8 cellular contexts compared by ENCODE assay signal in the genomic region with DNA sequence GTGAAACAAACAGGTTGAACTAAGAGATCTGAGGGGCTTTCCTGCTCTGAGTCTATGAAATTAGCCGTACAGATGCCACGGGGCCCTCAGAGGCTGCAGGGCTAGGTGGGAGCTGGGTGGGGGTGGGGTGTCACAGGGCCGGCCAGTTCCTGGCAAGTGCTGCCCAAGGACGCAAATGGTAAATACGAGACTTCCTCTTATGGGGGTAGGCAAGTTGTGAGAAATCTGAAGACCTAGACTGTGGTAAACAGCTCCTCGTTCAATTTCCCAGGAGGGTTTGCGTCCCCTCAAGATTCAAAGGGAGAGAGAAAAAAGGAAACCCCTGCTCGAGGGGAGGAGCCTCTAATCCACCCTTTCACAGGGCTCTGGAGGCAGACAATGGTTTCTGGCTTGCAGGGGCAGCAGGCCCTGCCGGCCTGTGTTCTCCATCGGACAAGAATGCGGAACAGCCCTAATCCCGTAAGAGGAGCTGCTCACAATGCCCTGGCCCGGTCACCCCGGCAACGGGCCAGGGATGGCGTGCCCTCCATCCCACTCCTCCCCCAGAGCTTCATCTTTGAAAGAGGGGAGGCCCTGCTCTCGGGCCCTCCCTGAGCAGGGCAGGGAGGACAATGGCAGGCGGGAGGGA. TPM values are rescaled to one million over a fixed set of nuclear protein-coding genes. Genes with fewer than 3 reads are reported as not detected.
DNase-seq lines count a peak whose midpoint lies in the region; ATAC-seq and TF ChIP-seq lines count a peak whose summit lies in the region.

No MANE protein-coding gene starts in this region.

- TF ChIP-seq CTCF in A673 (conservative IDR thresholded peaks at IDR 0.05; ENCODE audit: low read depth, low read length) (no peak), GM20000 (IDR thresholded peaks at IDR 0.05; ENCODE audit: extremely low read depth, missing control alignments) (no peak), body of pancreas (IDR thresholded peaks at IDR 0.05) (no peak)

- POLR2A ChIA-PET in A673 (lab: Charles Lee; ENCODE audit: low non-redundant PET) = no interaction called here

- CTCF ChIA-PET in A673 (lab: Charles Lee) = interaction anchor here (1.0 kb wide), 1 partner anchor 40 kb away, joined by 3 read pairs; no protein-coding TSS in a partner anchor

- DNase-seq in A673 (ENCODE audit: low spot score) = peak; percentile 26
- peak; percentile 73 for DNase-seq in GM20000 (ENCODE audit: low spot score)
- DNase-seq in NOMO-1 treated with dmso at 0.1 percent for 144 hours (lab: John Stamatoyannopoulos, UW; ENCODE audit: unreplicated experiment) = peak; percentile 20
- DNase-seq in body of pancreas = peak in 3 of 4 donors; percentile 39 to 73 (median 52)
- DNase-seq in iPS DF 6.9 (ENCODE audit: low read depth, low spot score) = peak; percentile 72
- no peak for DNase-seq in skeletal muscle cell (ENCODE audit: low read depth)
- no peak for DNase-seq in NCI-H2196 treated with DMSO at 0.1 percent for 48 hours (lab: John Stamatoyannopoulos, UW; ENCODE audit: unreplicated experiment)

- H3K27me3 ChIP-seq in A673 (replicated peaks; ENCODE audit: insufficient read depth, low read depth, low read length, poor library complexity) = no peaks in the 10 kb centered on the region
- H3K27me3 ChIP-seq in body of pancreas = no peaks in the 10 kb centered on the region
- no peaks in the 10 kb centered on the region for H3K27me3 ChIP-seq in iPS DF 6.9 (ENCODE audit: control insufficient read depth, insufficient read depth, low read length)

- BruUV-seq in A673 (replicated peaks; lab: Mats Ljungman, UMichigan) = no TSS peak

- peak; percentile 15 for ATAC-seq in body of pancreas
- ATAC-seq in HG03342 (IDR thresholded peaks at IDR 0.05; ENCODE audit: unreplicated experiment) = no peak

- H3K4me1 ChIP-seq in A673 (ENCODE audit: insufficient read depth, low read length, poor library complexity, severe bottlenecking) (peaks cover 11% of the 10 kb centered on the region), body of pancreas (peaks cover 70% of the 10 kb centered on the region), iPS DF 6.9 (ENCODE audit: control insufficient read depth, insufficient read depth, low read length) (peaks cover 23% of the 10 kb centered on the region)

- H3K36me3 ChIP-seq in A673 (ENCODE audit: insufficient read depth, low read length, poor library complexity, severe bottlenecking) (no peaks in the 10 kb centered on the region), body of pancreas (replicated peaks in 1 of 2; ENCODE audit: insufficient read depth in 1 of 2, low read depth in 2 of 2) (peaks cover 0 to 6% of the 10 kb centered on the region in 2 donors), iPS DF 6.9 (ENCODE audit: control insufficient read depth, insufficient read depth, low read length) (peaks cover 15% of the 10 kb centered on the region; the same call in 1 of the 2 replicates)

- 15 to 34% methylated on average over 16 to 17 of the region's 18 CpGs for WGBS in body of pancreas, 2 donors
- no CpG with 5 or more reads among the region's 18 CpGs for whole genome bisulfite sequencing in iPS DF 6.9 (ENCODE audit: insufficient coverage, insufficient read length)

- H3K4me3 ChIP-seq in A673 (ENCODE audit: low read depth, low read length, poor library complexity, severe bottlenecking) (no peak overlapping the region), body of pancreas (no peak overlapping the region), iPS DF 6.9 (ENCODE audit: low read length) (no peak overlapping the region), skeletal muscle cell (ENCODE audit: low read depth, low read length) (peak overlapping the region; percentile 7)

- H3K9me3 ChIP-seq in A673 (ENCODE audit: low read depth, low read length, poor library complexity, severe bottlenecking) (no peaks in the 10 kb centered on the region), body of pancreas (no peaks in the 10 kb centered on the region), iPS DF 6.9 (ENCODE audit: control insufficient read depth, insufficient read depth, low read length) (no peaks in the 10 kb centered on the region)

- intact Hi-C loops in A673 (cut with micrococcal nuclease; ENCODE audit: unreplicated experiment) (no loop called here), body of pancreas (cut with DNase I) (no loop called here)

- H3K27ac ChIP-seq in A673 (ENCODE audit: low read depth, low read length, poor library complexity, severe bottlenecking) = no peak overlapping the region
- peak overlapping the region; percentile 4 to 95 (median 92) for H3K27ac ChIP-seq in body of pancreas
- no peak overlapping the region for H3K27ac ChIP-seq in iPS DF 6.9 (ENCODE audit: low read length)

- peak in 2 of 3 donors; percentile 32 to 45 for TF ChIP-seq POLR2A in body of pancreas (IDR thresholded peaks at IDR 0.05)

RNA-seq across cellular contexts. Expression of a gene that starts 7.8 kb away (rescaled TPM):
- total RNA-seq in A673 (2021) = 0.45 and 0.83 TPM in 2 replicates
- 10 to 100 TPM; 11.2 to 20.8 TPM for total RNA-seq in body of pancreas

RNA-seq across cellular contexts. Expression of a gene that starts 42.9 kb away (rescaled TPM):
- total RNA-seq in A673 (2021) (0.39 TPM in 1 of 2 replicates, not detected in the other), body of pancreas (1 to 10 TPM in 1 of 2 donors, under 1 TPM in 1; 0.78 to 8.6 TPM)

Comparison
In these comparisons a context has a peak if more than half of its experiments do, and no peak if none do; other contexts are left out.
1. DNase-seq: peak in A673 (single experiment), GM20000 (single experiment), NOMO-1 treated with dmso at 0.1 percent for 144 hours (single experiment), body of pancreas (3 of 4) and iPS DF 6.9 (single experiment); none in skeletal muscle cell (single experiment) and NCI-H2196 treated with DMSO at 0.1 percent for 48 hours (single experiment).
2. H3K27ac ChIP-seq: peak in body of pancreas (4 of 4); none in A673 (single experiment) and iPS DF 6.9 (single experiment).